1 cellular context compared by ENCODE assay signal in genomic region chr5:72123764-72124163, GRCh38.
TF ChIP-seq lines count a peak whose summit lies in the region.

No MANE protein-coding gene starts in this region.

TF ChIP-seq in WTC11, 78 proteins besides CTCF, POLR2A, EP300 and RAD21 (continued from another document):
- TF ChIP-seq AFF4 (CRISPR knock-in tag; IDR thresholded peaks at IDR 0.05; ENCODE audit: borderline replicate concordance) (no peak), RORB (CRISPR knock-in tag; IDR thresholded peaks at IDR 0.05) (no peak), ZNF219 (CRISPR knock-in tag; IDR thresholded peaks at IDR 0.05; ENCODE audit: borderline replicate concordance) (no peak), ZNF317 (CRISPR knock-in tag; IDR thresholded peaks at IDR 0.05; ENCODE audit: borderline replicate concordance, low read depth) (no peak), ZNF512 (CRISPR knock-in tag; IDR thresholded peaks at IDR 0.05; ENCODE audit: borderline replicate concordance) (no peak), CREB1 (CRISPR knock-in tag; IDR thresholded peaks at IDR 0.05) (no peak), AR (CRISPR knock-in tag; IDR thresholded peaks at IDR 0.05) (no peak)
